In genomic region chr19:19006213-19006612, GRCh38 we compare ENCODE assay signal across 1 cellular context.
TF ChIP-seq lines count a peak whose summit lies in the region.

No MANE protein-coding gene starts in this region.

TF ChIP-seq in K562, 482 proteins besides CTCF, POLR2A, EP300 and RAD21 (continued from another document):
- TF ChIP-seq ID3 (CRISPR knock-in tag; IDR thresholded peaks at IDR 0.05) (no peak), ID3 (tag; IDR thresholded peaks at IDR 0.05) (no peak), POLR2AphosphoS5 (IDR thresholded peaks at IDR 0.05; ENCODE audit: control insufficient read depth, insufficient read depth, low read depth, low read length) (no peak), POLR2AphosphoS2 (IDR thresholded peaks at IDR 0.05; ENCODE audit: low read length) (0 out of 2 replicates have a peak, but pooled peaks have one; percentile 7)
